ENCODE assay signal across 26 cellular contexts in the genomic region with DNA sequence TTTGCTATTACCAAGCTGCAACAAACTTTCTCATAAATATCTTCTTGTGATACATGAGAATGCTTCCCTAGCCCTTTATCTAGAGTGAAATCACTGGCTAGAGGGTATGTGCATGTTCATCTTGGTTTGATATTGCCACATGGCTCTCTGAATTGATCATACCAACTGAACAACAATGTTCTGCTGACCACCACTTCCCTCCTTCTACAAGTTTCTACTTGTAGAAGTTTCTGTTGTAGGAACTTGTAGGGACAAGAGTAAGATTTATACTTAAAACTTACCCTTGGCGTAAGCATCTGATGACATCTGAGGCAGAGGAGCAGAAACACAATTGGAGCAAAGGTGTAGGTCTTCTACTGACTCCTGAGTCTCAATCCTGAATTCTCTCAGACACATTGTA.
DNase-seq lines count a peak whose midpoint lies in the region; ATAC-seq, FAIRE-seq and TF ChIP-seq lines count a peak whose summit lies in the region.
"Had no signal": no experiment of that assay in that cellular context is flagged by ENCODE, and none has a peak within 500 bp of the region (broad histone marks: within the 10 kb centered on the region; RNA-seq: fewer than 3 reads in every experiment).

No MANE protein-coding gene starts in this region.

- no peaks in the 10 kb centered on the region for H3K4me1 ChIP-seq in foreskin keratinocyte
- H3K4me1 ChIP-seq: BE2C, BLaER1 had no signal

- TF ChIP-seq CTCF in bronchial epithelial cell (IDR thresholded peaks at IDR 0.05; ENCODE audit: insufficient read depth, low read length, severe bottlenecking), result no peak
- no peak for TF ChIP-seq CTCF in epithelial cell of esophagus (IDR thresholded peaks at IDR 0.05; ENCODE audit: insufficient read depth, low read depth, low read length, missing control alignments)
- no peak for TF ChIP-seq CTCF in foreskin keratinocyte (conservative IDR thresholded peaks at IDR 0.05)

- H3K27me3 ChIP-seq in bronchial epithelial cell (ENCODE audit: control insufficient read depth, insufficient read depth, low read length) (no peaks in the 10 kb centered on the region), foreskin keratinocyte (no peaks in the 10 kb centered on the region)
- H3K27me3 ChIP-seq: BE2C, BLaER1 had no signal

- no peak overlapping the region for H3K27ac ChIP-seq in foreskin keratinocyte
- H3K27ac ChIP-seq: BLaER1 had no signal

- no peak for FAIRE-seq in bronchial epithelial cell (lab: Jason Lieb, UNC)
- FAIRE-seq: A204.1, GM12878, GM12892, GM18507, GM19239 had no signal

- ATAC-seq in foreskin keratinocyte (no peak), GM19035 (IDR thresholded peaks at IDR 0.05; ENCODE audit: unreplicated experiment) (no peak)
- ATAC-seq: GM12878 had no signal

- H3K4me3 ChIP-seq in bronchial epithelial cell (ENCODE audit: low read depth, low read length), result no peak overlapping the region
- no peak overlapping the region for H3K4me3 ChIP-seq in epithelial cell of esophagus (ENCODE audit: low read length)
- H3K4me3 ChIP-seq: BLaER1, GM12878 had no signal

- DNase-seq in bronchial epithelial cell (ENCODE audit: low read depth), result peak; percentile 48
- DNase-seq in epithelial cell of esophagus (ENCODE audit: low read depth), result peak; percentile 59
- DNase-seq in foreskin keratinocyte, result peak; percentile 19 to 79
- no peak for DNase-seq in OCI-M2 (lab: John Stamatoyannopoulos, UW; ENCODE audit: unreplicated experiment)
- DNase-seq: 8988T; ACHN; BE2C; C1 segment of cervical spinal cord; CD4-positive, alpha-beta memory T cell; CD4-positive, CD25-positive, alpha-beta regulatory T cell; CD8-positive, alpha-beta memory T cell; COR-L47; DMS 273 treated with DMSO at 0.1 percent for 48 hours; DMS153; DMS53; DMS79; DND-41; EL; GDM1 had no signal

- no peaks in the 10 kb centered on the region for H3K36me3 ChIP-seq in bronchial epithelial cell (ENCODE audit: control insufficient read depth, insufficient read depth, low read length)
- H3K36me3 ChIP-seq: BE2C, BLaER1 had no signal
